ENCODE assay signal across 18 cellular contexts in genomic region chr7:101650579-101651081, GRCh38. TPM values are rescaled to one million over a fixed set of nuclear protein-coding genes. Genes with fewer than 3 reads are reported as not detected.
DNase-seq lines count a peak whose midpoint lies in the region; ATAC-seq and TF ChIP-seq lines count a peak whose summit lies in the region.
"Had no signal": no experiment of that assay in that cellular context is flagged by ENCODE, and none has a peak within 500 bp of the region (broad histone marks: within the 10 kb centered on the region; RNA-seq: fewer than 3 reads in every experiment).

No MANE protein-coding gene starts in this region.

- TF ChIP-seq CTCF in KMS-11 (conservative IDR thresholded peaks at IDR 0.05; ENCODE audit: low read depth, low read length) (no peak), osteoblast (IDR thresholded peaks at IDR 0.05; ENCODE audit: extremely low read depth, low read depth, low read length) (no peak)

- H3K27me3 Mint-ChIP-seq in effector memory CD8-positive, alpha-beta T cell, result peaks cover 21 to 48% of the 10 kb centered on the region in 2 donors

- H4K20me1 ChIP-seq in KMS-11 (ENCODE audit: insufficient read depth), result no peaks in the 10 kb centered on the region
- no peaks in the 10 kb centered on the region for H4K20me1 ChIP-seq in osteoblast (ENCODE audit: insufficient read depth, low read length)

- no peaks in the 10 kb centered on the region for H3K9me3 Mint-ChIP-seq in effector memory CD8-positive, alpha-beta T cell
- H3K9me3 Mint-ChIP-seq: activated CD8-positive, alpha-beta T cell treated with anti-CD3 and anti-CD28 coated beads for 36 hours; activated T-cell treated with anti-CD3 and anti-CD28 coated beads, Interleukin-2, amount 50 U/mL, for 72 hours had no signal

- no peak for ATAC-seq in effector memory CD8-positive, alpha-beta T cell (replicated peaks)
- ATAC-seq in HG02623 (IDR thresholded peaks at IDR 0.05; ENCODE audit: unreplicated experiment), result no peak
- ATAC-seq: activated CD8-positive, alpha-beta T cell treated with anti-CD3 and anti-CD28 coated beads for 36 hours; activated T-cell treated with anti-CD3 and anti-CD28 coated beads, Interleukin-2, amount 50 U/mL, for 72 hours had no signal

- H3K4me3 ChIP-seq in KMS-11 (IDR thresholded peaks at IDR 0.05; ENCODE audit: insufficient read depth, low read depth, low read length) (no peak overlapping the region), osteoblast (ENCODE audit: insufficient read depth, low read length) (peak overlapping the region; percentile 56)
- H3K4me3 ChIP-seq: testis had no signal

- no peaks in the 10 kb centered on the region for H3K79me2 ChIP-seq in KMS-11 (ENCODE audit: insufficient read depth, low read depth)
- H3K79me2 ChIP-seq in osteoblast (ENCODE audit: insufficient read depth, low read length), result no peaks in the 10 kb centered on the region

- peaks cover 0 to 3% of the 10 kb centered on the region in 2 donors for H3K4me1 Mint-ChIP-seq in effector memory CD8-positive, alpha-beta T cell (ENCODE audit: low read depth in 2 of 2)

- no peaks in the 10 kb centered on the region for H3K36me3 ChIP-seq in KMS-11 (ENCODE audit: insufficient read depth)
- H3K36me3 ChIP-seq in osteoblast (ENCODE audit: insufficient read depth, low read length), result no peaks in the 10 kb centered on the region

- H3K4me2 ChIP-seq in KMS-11, result peak overlapping the region; percentile 28
- H3K4me2 ChIP-seq in osteoblast (ENCODE audit: insufficient read depth, low read length), result peak overlapping the region; percentile 62

- H3K9ac ChIP-seq in KMS-11, result no peak overlapping the region; the same call in 1 of the 2 replicates

- H3K27me3 ChIP-seq in KMS-11 (ENCODE audit: insufficient read depth, low read depth) (no peaks in the 10 kb centered on the region; the same call in 1 of the 2 replicates), osteoblast (ENCODE audit: insufficient read depth, low read length) (peaks cover 21% of the 10 kb centered on the region)
- H3K27me3 ChIP-seq: testis had no signal

- H3K27ac ChIP-seq in KMS-11 (no peak overlapping the region), osteoblast (ENCODE audit: low read depth, low read length) (no peak overlapping the region)
- H3K27ac ChIP-seq: C4-2B, testis had no signal

- DNase-seq in Caki2 (ENCODE audit: low read depth), result peak; percentile 12
- peak; percentile 75 for DNase-seq in RPMI8226
- peak; percentile 52 for DNase-seq in osteoblast (ENCODE audit: insufficient read length, low spot score, missing footprints)
- no peak for DNase-seq in NCI-H2029 (lab: John Stamatoyannopoulos, UW)
- no peak for DNase-seq in effector memory CD8-positive, alpha-beta T cell
- DNase-seq in COLO829 (ENCODE audit: low spot score), result no peak
- DNase-seq: activated CD8-positive, alpha-beta T cell treated with anti-CD3 and anti-CD28 coated beads for 36 hours; activated T-cell treated with anti-CD3 and anti-CD28 coated beads, Interleukin-2, amount 50 U/mL, for 72 hours; amniotic stem cell; hypothalamus; KG1; kidney glomerular epithelial cell; NCI-H2227 treated with DMSO at 0.1 percent for 48 hours; nucleus accumbens; testis had no signal

- H2AFZ ChIP-seq in KMS-11 (ENCODE audit: low read depth) (peak overlapping the region; percentile 56; the same call in 1 of the 2 replicates), osteoblast (ENCODE audit: low read length) (no peak overlapping the region)

- in situ Hi-C loops in Caki2 (cut with HindIII; ENCODE audit: low pct_unique_long_range_greater_than_20kb, low sequenced_read_pairs), result no loop called here

- peaks cover 3% of the 10 kb centered on the region for H3K36me3 Mint-ChIP-seq in effector memory CD8-positive, alpha-beta T cell (ENCODE audit: insufficient read depth)

- H3K4me3 Mint-ChIP-seq in effector memory CD8-positive, alpha-beta T cell, result no peak overlapping the region
- H3K4me3 Mint-ChIP-seq: activated CD8-positive, alpha-beta T cell treated with anti-CD3 and anti-CD28 coated beads for 36 hours; activated T-cell treated with anti-CD3 and anti-CD28 coated beads, Interleukin-2, amount 50 U/mL, for 72 hours had no signal

- peaks cover 10% of the 10 kb centered on the region for H3K4me1 ChIP-seq in KMS-11 (ENCODE audit: low read depth, poor library complexity, severe bottlenecking)
- no peaks in the 10 kb centered on the region for H3K4me1 ChIP-seq in osteoblast (ENCODE audit: insufficient read depth, low read length)
- H3K4me1 ChIP-seq: testis had no signal

- no peaks in the 10 kb centered on the region for H3K9me3 ChIP-seq in osteoblast (ENCODE audit: low read depth, low read length)
- H3K9me3 ChIP-seq: testis had no signal

- H3K27ac Mint-ChIP-seq in effector memory CD8-positive, alpha-beta T cell, result no peak overlapping the region
- H3K27ac Mint-ChIP-seq: activated CD8-positive, alpha-beta T cell treated with anti-CD3 and anti-CD28 coated beads for 36 hours; activated T-cell treated with anti-CD3 and anti-CD28 coated beads, Interleukin-2, amount 50 U/mL, for 72 hours had no signal

RNA-seq across cellular contexts. Expression of gene MYL10, which starts 21.5 kb away (rescaled TPM):
- not detected in 2 replicates for total RNA-seq in Caki2 (2014; rRNA removed; shearing (Covaris generic); ENCODE audit: low replicate concordance)
- total RNA-seq in osteoblast, result not detected in 2 replicates
- total RNA-seq: activated CD8-positive, alpha-beta T cell treated with anti-CD3 and anti-CD28 coated beads for 36 hours; activated T-cell treated with anti-CD3 and anti-CD28 coated beads, Interleukin-2, amount 50 U/mL, for 72 hours; testis had no signal

Comparison
In these comparisons a context has a peak if more than half of its experiments do, and no peak if none do; other contexts are left out.
1. DNase-seq: peak in Caki2 (single experiment), RPMI8226 (single experiment) and osteoblast (single experiment); none in NCI-H2029 (single experiment), effector memory CD8-positive, alpha-beta T cell (0 of 3) and COLO829 (single experiment).